ENCODE assay signal across 8 cellular contexts in genomic region chr14:39431416-39432178, GRCh38. TPM values are rescaled to one million over a fixed set of nuclear protein-coding genes. Genes with fewer than 3 reads are reported as not detected.
DNase-seq lines count a peak whose midpoint lies in the region; ATAC-seq, FAIRE-seq and TF ChIP-seq lines count a peak whose summit lies in the region.

No MANE protein-coding gene starts in this region.

- no peak overlapping the region for H2AFZ ChIP-seq in HepG2 (ENCODE audit: low read length)

- POLR2A ChIA-PET in activated B cell treated with CpG ODN at 0.5 μM for 24 hours (lab: Charles Lee) (interaction anchor here (0.9 to 5.7 kb wide), 11 partner anchors 10 to 371 kb away, joined by 3 to 87 read pairs (median 8); partner anchors contain the start of genes GEMIN2, PNN, SEC23A and TRAPPC6B), HepG2 (lab: Yijun Ruan, JAX) (interaction anchor here (0.7 to 5.5 kb wide), 22 partner anchors 10 to 415 kb away, joined by 3 to 76 read pairs (median 6); partner anchors contain the start of genes GEMIN2, PNN, SEC23A and TRAPPC6B)

- ATAC-seq in GM21367 (IDR thresholded peaks at IDR 0.05; ENCODE audit: unreplicated experiment) (peak; percentile 18), activated B cell treated with CpG ODN at 0.5 μM for 24 hours (ENCODE audit: low read depth) (peak; percentile 3), HepG2 (peak; percentile 29)

- peaks cover 12% of the 10 kb centered on the region for H3K36me3 Mint-ChIP-seq in activated B cell treated with CpG ODN at 0.5 μM for 24 hours (ENCODE audit: low read depth)
- no peaks in the 10 kb centered on the region for H3K36me3 Mint-ChIP-seq in chondrocyte (ENCODE audit: low read depth)

- DNase-seq in EH (ENCODE audit: low read depth) = peak; percentile 51
- peak; percentile 22 for DNase-seq in HT-29 (ENCODE audit: low spot score)
- DNase-seq in activated B cell treated with CpG ODN at 0.5 μM for 24 hours = no peak
- peak; percentile 92 for DNase-seq in chondrocyte (ENCODE audit: low spot score)
- peak; percentile 51 for DNase-seq in HepG2 (ENCODE audit: low spot score)
- peak; percentile 23 to 32 for DNase-seq in stimulated activated CD4-positive, alpha-beta T cell treated with anti-CD3 and anti-CD28 coated beads, Interleukin-4, amount 100 ng/mL, for 48 hours (ENCODE audit: low read depth in 2 of 2)
- no peak for DNase-seq in A172 (ENCODE audit: low spot score)

- TF ChIP-seq CTCF in activated B cell treated with CpG ODN at 0.5 μM for 24 hours (IDR thresholded peaks at IDR 0.05) (no peak), chondrocyte (IDR thresholded peaks at IDR 0.05) (no peak), HepG2 (CRISPR knock-in tag; IDR thresholded peaks at IDR 0.05) (no peak)

- peaks cover 41% of the 10 kb centered on the region for H3K4me1 ChIP-seq in HepG2 (ENCODE audit: insufficient read depth, low read length)

- H3K4me1 Mint-ChIP-seq in activated B cell treated with CpG ODN at 0.5 μM for 24 hours (peaks cover 46% of the 10 kb centered on the region), chondrocyte (ENCODE audit: low read depth) (peaks cover 40% of the 10 kb centered on the region)

- no peaks in the 10 kb centered on the region for H3K36me3 ChIP-seq in HepG2 (replicated peaks in 1 of 2; ENCODE audit: control insufficient read depth in 1 of 2, insufficient read depth in 2 of 2, low read length in 2 of 2)

- CTCF ChIA-PET in activated B cell treated with CpG ODN at 0.5 μM for 24 hours (lab: Charles Lee) (interaction anchor here (1.3 to 1.8 kb wide), 2 partner anchors 165 to 200 kb away, joined by 3 to 5 read pairs; no protein-coding TSS in a partner anchor), HepG2 (lab: Yijun Ruan, JAX; ENCODE audit: low intra/inter-chr PET ratio, low total read pairs) (no interaction called here)

- H3K4me3 Mint-ChIP-seq in activated B cell treated with CpG ODN at 0.5 μM for 24 hours = peak overlapping the region; percentile 98
- peak overlapping the region; percentile 98 for H3K4me3 Mint-ChIP-seq in chondrocyte (ENCODE audit: unreplicated experiment)

- no peaks in the 10 kb centered on the region; a peak in 1 of 5 replicates for H3K27me3 ChIP-seq in HepG2 (ENCODE audit: control insufficient read depth in 1 of 2, insufficient read depth in 2 of 2, low read length in 2 of 2)

- H3K9me3 ChIP-seq in HepG2 (ENCODE audit: low read length) = no peaks in the 10 kb centered on the region

- under 1% methylated on average over 77 of the region's 81 CpGs for WGBS in HepG2 (ENCODE audit: low lambda C conversion rate)

- in situ Hi-C loops in HepG2 (cut with HindIII; ENCODE audit: extremely low pct_ligation_motif_present, low pct_unique_long_range_greater_than_20kb) = loop anchor here (5.0 kb wide), 2 partner anchors 199 to 329 kb away; partner anchors contain the start of genes MIA2 and SEC23A

- peaks cover 23% of the 10 kb centered on the region for H4K20me1 ChIP-seq in HepG2 (ENCODE audit: insufficient read depth, low read length)

- FAIRE-seq in HepG2 (lab: Jason Lieb, UNC) = no peak

- intact Hi-C loops in activated B cell treated with CpG ODN at 0.5 μM for 24 hours (cut with micrococcal nuclease) (loop anchor here (1.0 kb wide), 7 partner anchors 8 to 371 kb away; partner anchors contain the start of genes GEMIN2, PNN, SEC23A and TRAPPC6B), HepG2 (cut with micrococcal nuclease; ENCODE audit: unreplicated experiment) (loop anchor here (1.0 to 2.0 kb wide), 5 partner anchors 38 to 405 kb away; partner anchors contain the start of genes MIA2 and PNN)

- H3K27me3 Mint-ChIP-seq in activated B cell treated with CpG ODN at 0.5 μM for 24 hours = no peaks in the 10 kb centered on the region
- H3K27me3 Mint-ChIP-seq in chondrocyte (ENCODE audit: low read depth) = no peaks in the 10 kb centered on the region

- H3K27ac Mint-ChIP-seq in activated B cell treated with CpG ODN at 0.5 μM for 24 hours (peak overlapping the region; percentile 100), chondrocyte (ENCODE audit: unreplicated experiment) (peak overlapping the region; percentile 100)

- H3K4me3 ChIP-seq in HepG2 (replicated peaks in 1 of 3; ENCODE audit: insufficient read depth in 1 of 3, low read depth in 2 of 3, low read length in 3 of 3) = peak overlapping the region; percentile 88 to 98 (median 94)

- H3K9me3 Mint-ChIP-seq in activated B cell treated with CpG ODN at 0.5 μM for 24 hours = no peaks in the 10 kb centered on the region
- H3K9me3 Mint-ChIP-seq in chondrocyte (ENCODE audit: low read depth) = no peaks in the 10 kb centered on the region

- BruUV-seq in HepG2 (replicated peaks; lab: Mats Ljungman, UMichigan) = no TSS peak

- H3K27ac ChIP-seq in HepG2 (ENCODE audit: extremely low read length, insufficient read depth, low read length) = peak overlapping the region; percentile 98

- TF ChIP-seq EP300 in HepG2 (IDR thresholded peaks at IDR 0.05; ENCODE audit: low read depth in 2 of 2, low read length in 2 of 2) = no peak
- 0 out of 2 replicates have a peak, but pooled peaks have one; percentile 18 for TF ChIP-seq EP300 in HepG2 (CRISPR knock-in tag; IDR thresholded peaks at IDR 0.05; ENCODE audit: borderline replicate concordance)

- no peak for TF ChIP-seq POLR2A in HepG2 (IDR thresholded peaks at IDR 0.05; ENCODE audit: insufficient read depth in 1 of 2, low read depth in 2 of 2, low read length in 2 of 2)

- H3K79me2 ChIP-seq in HepG2 (ENCODE audit: insufficient read depth, low read length) = peaks cover 42% of the 10 kb centered on the region

- peak; percentile 16; the same call in 1 of the 2 replicates for TF ChIP-seq RAD21 in HepG2 (CRISPR knock-in tag; IDR thresholded peaks at IDR 0.05)

- peak overlapping the region; percentile 77 for H3K4me2 ChIP-seq in HepG2 (ENCODE audit: low read depth, low read length)

- H3K9ac ChIP-seq in HepG2 (ENCODE audit: insufficient read depth, low read depth, low read length) = peak overlapping the region; percentile 99

TF ChIP-seq in HepG2, 621 proteins besides CTCF, POLR2A, EP300 and RAD21 (continues in another document):
- TF ChIP-seq ZNF850 (CRISPR knock-in tag; conservative IDR thresholded peaks at IDR 0.05) = no peak
- TF ChIP-seq ZNF614 (CRISPR knock-in tag; IDR thresholded peaks at IDR 0.05; ENCODE audit: borderline replicate concordance) = no peak
- TF ChIP-seq ZNF143 (CRISPR knock-in tag; IDR thresholded peaks at IDR 0.05) = no peak; the same call in 1 of the 2 replicates
- no peak for TF ChIP-seq ZNF816 (CRISPR knock-in tag; IDR thresholded peaks at IDR 0.05; ENCODE audit: borderline replicate concordance)
- no peak for TF ChIP-seq ATAD3A (CRISPR knock-in tag; IDR thresholded peaks at IDR 0.05)
- no peak for TF ChIP-seq RCOR2 (CRISPR knock-in tag; IDR thresholded peaks at IDR 0.05)
- TF ChIP-seq HNRNPL (IDR thresholded peaks at IDR 0.05; ENCODE audit: low read depth, low read length) = no peak
- TF ChIP-seq ETV5 (CRISPR knock-in tag; IDR thresholded peaks at IDR 0.05; ENCODE audit: borderline replicate concordance) = peak; percentile 77
- TF ChIP-seq PCBP2 (optimal IDR thresholded peaks at IDR 0.05; ENCODE audit: low read depth, low read length, poor library complexity, severe bottlenecking) = no peak
- TF ChIP-seq, protein P1, sequence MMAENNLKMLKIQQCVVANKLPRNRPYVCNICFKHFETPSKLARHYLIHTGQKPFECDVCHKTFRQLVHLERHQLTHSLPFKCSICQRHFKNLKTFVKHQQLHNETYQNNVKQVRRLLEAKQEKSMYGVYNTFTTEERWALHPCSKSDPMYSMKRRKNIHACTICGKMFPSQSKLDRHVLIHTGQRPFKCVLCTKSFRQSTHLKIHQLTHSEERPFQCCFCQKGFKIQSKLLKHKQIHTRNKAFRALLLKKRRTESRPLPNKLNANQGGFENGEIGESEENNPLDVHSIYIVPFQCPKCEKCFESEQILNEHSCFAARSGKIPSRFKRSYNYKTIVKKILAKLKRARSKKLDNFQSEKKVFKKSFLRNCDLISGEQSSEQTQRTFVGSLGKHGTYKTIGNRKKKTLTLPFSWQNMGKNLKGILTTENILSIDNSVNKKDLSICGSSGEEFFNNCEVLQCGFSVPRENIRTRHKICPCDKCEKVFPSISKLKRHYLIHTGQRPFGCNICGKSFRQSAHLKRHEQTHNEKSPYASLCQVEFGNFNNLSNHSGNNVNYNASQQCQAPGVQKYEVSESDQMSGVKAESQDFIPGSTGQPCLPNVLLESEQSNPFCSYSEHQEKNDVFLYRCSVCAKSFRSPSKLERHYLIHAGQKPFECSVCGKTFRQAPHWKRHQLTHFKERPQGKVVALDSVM (CRISPR knock-in tag; IDR thresholded peaks at IDR 0.05) = no peak

RNA-seq across cellular contexts. Expression of gene FBXO33, which starts 0.6 kb away (rescaled TPM):
- 13.4 and 17.1 TPM in 2 replicates for total RNA-seq in HT-29 (2014; rRNA removed; shearing (Covaris generic))
- total RNA-seq in activated B cell treated with CpG ODN at 0.5 μM for 24 hours (12.7 and 14.3 TPM in 2 replicates), chondrocyte (7.8 to 11.1 TPM (median 9.2 TPM) in 3 replicates), HepG2 (2016; rRNA removed; fragmentation: Illumina TruSeq; extraction: Trizol) (15.5 and 23.3 TPM in 2 replicates)
- total RNA-seq in HepG2 (2016; cell fraction: cytosol; rRNA removed; fragmentation: Illumina TruSeq; extraction: Trizol; ENCODE audit: low read depth) = 1.6 and 1.8 TPM in 2 replicates
- total RNA-seq in HepG2 (2016; cell fraction: insoluble cytoplasmic fraction; rRNA removed; fragmentation: Illumina TruSeq; extraction: Trizol) = 17.5 and 22.7 TPM in 2 replicates
- 5.6 and 7.4 TPM in 2 replicates for total RNA-seq in HepG2 (2016; cell fraction: membrane; rRNA removed; fragmentation: Illumina TruSeq; extraction: Trizol)
- total RNA-seq in HepG2 (2016; cell fraction: nucleus; rRNA removed; fragmentation: Illumina TruSeq; extraction: Trizol) = 12.8 and 13.0 TPM in 2 replicates
- 15.2 and 16.9 TPM in 2 replicates for polyA plus RNA-seq in HepG2 (2011; rRNA removed)
- 7.6 and 10.6 TPM in 2 replicates for polyA plus RNA-seq in HepG2 (2011; cell fraction: cytosol; rRNA removed)
- 8.6 and 9.8 TPM in 2 replicates for polyA plus RNA-seq in HepG2 (2011; cell fraction: nucleus; rRNA removed)
- polyA plus RNA-seq in HepG2 (2012) = 13.5 and 16.7 TPM in 2 replicates
- 0.57 and 0.70 TPM in 2 replicates for polyA plus RNA-seq in HepG2 (2016; cell fraction: cytosol; fragmentation: Illumina TruSeq; extraction: Trizol; ENCODE audit: low read depth)
- 15.9 and 16.0 TPM in 2 replicates for polyA plus RNA-seq in HepG2 (2016; cell fraction: insoluble cytoplasmic fraction; fragmentation: Illumina TruSeq; extraction: Trizol; ENCODE audit: low read depth)
- polyA plus RNA-seq in HepG2 (2016; cell fraction: membrane; fragmentation: Illumina TruSeq; extraction: Trizol; ENCODE audit: low read depth) = 2.2 and 2.6 TPM in 2 replicates
- polyA plus RNA-seq in HepG2 (2016; cell fraction: nucleus; fragmentation: Illumina TruSeq; extraction: Trizol; ENCODE audit: insufficient read depth, low read depth) = 11.2 and 12.2 TPM in 2 replicates
- polyA minus RNA-seq in HepG2 (2011; rRNA and poly(A)+ RNA removed; ENCODE audit: low replicate concordance) = 30.5 and 39.3 TPM in 2 replicates
- 12.7 and 15.8 TPM in 2 replicates for polyA minus RNA-seq in HepG2 (2011; cell fraction: cytosol; rRNA and poly(A)+ RNA removed)
- polyA minus RNA-seq in HepG2 (2011; cell fraction: nucleus; rRNA and poly(A)+ RNA removed) = 34.8 and 39.1 TPM in 2 replicates
- total RNA-seq in A172 (2014; rRNA removed; shearing (Covaris generic)) = 8.3 and 9.4 TPM in 2 replicates

Comparison
In these comparisons a context has a peak if more than half of its experiments do, and no peak if none do; other contexts are left out.
1. DNase-seq: peak in EH (single experiment), HT-29 (single experiment), chondrocyte (single experiment), HepG2 (single experiment) and stimulated activated CD4-positive, alpha-beta T cell treated with anti-CD3 and anti-CD28 coated beads, Interleukin-4, amount 100 ng/mL, for 48 hours (2 of 2); none in activated B cell treated with CpG ODN at 0.5 μM for 24 hours (single experiment) and A172 (single experiment).
2. Peak in every context shown above with its lines, with median percentiles within 50 percentile points of each other: ATAC-seq.